ENCODE assay signal across 1 cellular context in genomic region chr7:90157761-90158350, GRCh38.
TF ChIP-seq lines count a peak whose summit lies in the region.

No MANE protein-coding gene starts in this region.

TF ChIP-seq in endothelial cell of umbilical vein, 7 proteins besides CTCF, POLR2A, EP300 and RAD21:
- TF ChIP-seq FOS (IDR thresholded peaks at IDR 0.05; ENCODE audit: borderline replicate concordance, insufficient read depth, low read length): peak; percentile 61
